In genomic region chr1:227734858-227735780, GRCh38 we compare ENCODE assay signal across 8 cellular contexts. TPM values are rescaled to one million over a fixed set of nuclear protein-coding genes. Genes with fewer than 3 reads are reported as not detected.
DNase-seq lines count a peak whose midpoint lies in the region; ATAC-seq, FAIRE-seq and TF ChIP-seq lines count a peak whose summit lies in the region.

Gene JMJD4 (minus strand): TSS chr1:227735302. CDS start chr1:227735273, 29 bp downstream.
Gene SNAP47 (plus strand): TSS chr1:227735435. CDS start chr1:227747737, 12,302 bp downstream.

- peak within 1 kb of the TSS; percentile 95 for H3K4me3 ChIP-seq in ACC112 (ENCODE audit: low read depth, low read length)
- H3K4me3 ChIP-seq in WERI-Rb-1 (ENCODE audit: low read depth, low read length), result peak within 1 kb of the TSS; percentile 66
- peak within 1 kb of the TSS; percentile 76 to 87 (median 76) for H3K4me3 ChIP-seq in breast epithelium
- peak within 1 kb of the TSS; percentile 73 to 79 for H3K4me3 ChIP-seq in small intestine (ENCODE audit: low read depth in 1 of 2, low read length in 2 of 2)

- peaks cover 5% of the 10 kb centered on the region for H3K4me1 ChIP-seq in ACC112 (ENCODE audit: control insufficient read depth, insufficient read depth, low read length, unreplicated experiment)
- H3K4me1 ChIP-seq in breast epithelium, result peaks cover 0 to 18% of the 10 kb centered on the region in 2 donors
- H3K4me1 ChIP-seq in small intestine (ENCODE audit: control insufficient read depth in 2 of 2, insufficient read depth in 1 of 2, low read depth in 1 of 2, low read length in 1 of 2), result peaks cover 2 to 5% of the 10 kb centered on the region in 2 donors

- FAIRE-seq in small intestine (lab: Jason Lieb, UNC), result no peak

- intact Hi-C loops in breast epithelium (cut with DNase I; ENCODE audit: low total_unique reads), result loop anchor here (5.0 kb wide), 1 partner anchor 173 kb away; the partner anchor contains the start of gene ZNF678

- peaks cover 55% of the 10 kb centered on the region for H3K79me2 ChIP-seq in ACC112 (ENCODE audit: control insufficient read depth, insufficient read depth, low read length, unreplicated experiment)

- H3K36me3 ChIP-seq in ACC112 (ENCODE audit: insufficient read depth, low read length) (no peaks in the 10 kb centered on the region; the same call in 1 of the 2 replicates), WERI-Rb-1 (no peaks in the 10 kb centered on the region), breast epithelium (no peaks in the 10 kb centered on the region), small intestine (ENCODE audit: control insufficient read depth in 2 of 2, insufficient read depth in 2 of 2, low read length in 2 of 2) (no peaks in the 10 kb centered on the region)

- no peak within 1 kb of the TSS for H3K27ac ChIP-seq in ACC112 (ENCODE audit: low read depth, low read length)
- peak within 1 kb of the TSS; percentile 73 for H3K27ac ChIP-seq in WERI-Rb-1
- H3K27ac ChIP-seq in breast epithelium, result peak within 1 kb of the TSS; percentile 80 to 91
- H3K27ac ChIP-seq in small intestine (ENCODE audit: low read depth in 1 of 2, low read length in 1 of 2), result peak within 1 kb of the TSS; percentile 38 to 72

- WGBS in small intestine, 3 donors, result 0 to 1% (median 0%) methylated on average over 82 to 104 of the region's 104 CpGs

- peak; percentile 94 for ATAC-seq in GM18870 (IDR thresholded peaks at IDR 0.05; ENCODE audit: unreplicated experiment)
- ATAC-seq in HG03108 (IDR thresholded peaks at IDR 0.05; ENCODE audit: unreplicated experiment), result peak; percentile 92

- peak; percentile 75 for TF ChIP-seq POLR2A in breast epithelium (IDR thresholded peaks at IDR 0.05)

- peak; percentile 80 for DNase-seq in NCI-H2196 treated with DMSO at 0.1 percent for 48 hours (lab: John Stamatoyannopoulos, UW; ENCODE audit: unreplicated experiment)
- peak; percentile 83 for DNase-seq in WERI-Rb-1
- DNase-seq in breast epithelium (ENCODE audit: low spot score in 2 of 2), result peak; percentile 84 to 90
- DNase-seq in iPS-NIHi11 (ENCODE audit: low spot score), result peak; percentile 96
- peak; percentile 92 for DNase-seq in small intestine

- H2AFZ ChIP-seq in ACC112 (ENCODE audit: low read length, unreplicated experiment), result peak within 1 kb of the TSS; percentile 81

- TF ChIP-seq CTCF in WERI-Rb-1 (IDR thresholded peaks at IDR 0.05; ENCODE audit: low read depth, low read length) (no peak), breast epithelium (IDR thresholded peaks at IDR 0.05) (no peak)

- no peaks in the 10 kb centered on the region for H3K27me3 ChIP-seq in ACC112 (ENCODE audit: insufficient read depth, low read length)
- no peaks in the 10 kb centered on the region for H3K27me3 ChIP-seq in WERI-Rb-1 (ENCODE audit: insufficient read depth, low read depth, severe bottlenecking)
- no peaks in the 10 kb centered on the region for H3K27me3 ChIP-seq in breast epithelium
- H3K27me3 ChIP-seq in small intestine (ENCODE audit: control insufficient read depth in 2 of 2, insufficient read depth in 2 of 2, low read length in 2 of 2), result no peaks in the 10 kb centered on the region

- no peaks in the 10 kb centered on the region for H3K9me3 ChIP-seq in WERI-Rb-1 (ENCODE audit: severe bottlenecking)
- no peaks in the 10 kb centered on the region for H3K9me3 ChIP-seq in breast epithelium
- H3K9me3 ChIP-seq in small intestine (ENCODE audit: control insufficient read depth, low read depth), result no peaks in the 10 kb centered on the region

RNA-seq across cellular contexts. Expression of gene JMJD4, which starts in this region (rescaled TPM):
- 10 to 100 TPM; 11.7 to 27.2 (median 21.0) TPM for total RNA-seq in breast epithelium
- 10 to 100 TPM in 1 of 3 donors, 1 to 10 TPM in 2; 8.4 to 12.6 (median 9.6) TPM for polyA plus RNA-seq in small intestine

RNA-seq across cellular contexts. Expression of gene SNAP47, which starts in this region (rescaled TPM):
- total RNA-seq in breast epithelium, result 10 to 100 TPM; 28.3 to 60.3 (median 52.1) TPM
- 10 to 100 TPM in 2 of 3 donors, 1 to 10 TPM in 1; 9.8 to 16.6 (median 14.3) TPM for polyA plus RNA-seq in small intestine
